Comparison of ENCODE assay signal across 8 cellular contexts in genomic region chr9:136327313-136327971, GRCh38. TPM values are rescaled to one million over a fixed set of nuclear protein-coding genes. Genes with fewer than 3 reads are reported as not detected.
A peak's percentile ranks its signal among the peaks of the same experiment; 100 is the strongest.
DNase-seq lines count a peak whose midpoint lies in the region; ATAC-seq and TF ChIP-seq lines count a peak whose summit lies in the region.

GPSM1 (plus strand) TSS chr9:136327539; CDS start chr9:136327696, 157 bp downstream.

- H3K4me3 ChIP-seq in fibroblast of the aortic adventitia (ENCODE audit: low read depth, low read length) (peak within 1 kb of the TSS; percentile 86), upper lobe of left lung (peak within 1 kb of the TSS; percentile 59 to 68 (median 66))

- DNase-seq in COLO829 (ENCODE audit: low spot score), result peak; percentile 61
- peak; percentile 35 for DNase-seq in NCI-H226
- DNase-seq in activated effector memory CD4-positive, alpha-beta T cell treated with Interleukin-2 at 50 U/mL for 16 hours, result peak; percentile 13
- DNase-seq in fibroblast of the aortic adventitia (ENCODE audit: low read depth), result peak; percentile 43
- DNase-seq in natural killer cell, result peak; percentile 45
- peak; percentile 31 to 92 for DNase-seq in upper lobe of left lung
- DNase-seq in putamen (ENCODE audit: low spot score), result no peak

- no peaks in the 10 kb centered on the region for H3K36me3 Mint-ChIP-seq in natural killer cell

- peak within 1 kb of the TSS; percentile 70 to 88 (median 86) for H3K27ac ChIP-seq in upper lobe of left lung

- TF ChIP-seq POLR2A in upper lobe of left lung (IDR thresholded peaks at IDR 0.05), result peak in 1 of 4 donors; percentile 51

- intact Hi-C loops in natural killer cell (cut with micrococcal nuclease), result no loop called here

- peak; percentile 44 to 78 (median 71) for ATAC-seq in natural killer cell
- peak in 1 of 2 donors; percentile 71 for ATAC-seq in upper lobe of left lung (ENCODE audit: low FRiP score in 2 of 2)
- no peak for ATAC-seq in HG03095 (IDR thresholded peaks at IDR 0.05; ENCODE audit: unreplicated experiment)

- H3K36me3 ChIP-seq in upper lobe of left lung, result no peaks in the 10 kb centered on the region

- peaks cover 26 to 47% (median 34%) of the 10 kb centered on the region in 4 donors for H3K4me1 ChIP-seq in upper lobe of left lung

- no peaks in the 10 kb centered on the region for H3K9me3 ChIP-seq in upper lobe of left lung

- 0% methylated on average over 5 to 27 of the region's 88 CpGs for WGBS in upper lobe of left lung, 2 donors

- peaks cover 0 to 3% of the 10 kb centered on the region in 2 donors for H3K27me3 Mint-ChIP-seq in natural killer cell (ENCODE audit: low read depth in 2 of 2)

- H3K27me3 ChIP-seq in upper lobe of left lung, result no peaks in the 10 kb centered on the region

- H3K9me3 Mint-ChIP-seq in natural killer cell, result no peaks in the 10 kb centered on the region

- peak in 1 of 4 donors; percentile 18 for TF ChIP-seq EP300 in upper lobe of left lung (IDR thresholded peaks at IDR 0.05)

- TF ChIP-seq CTCF in fibroblast of the aortic adventitia (IDR thresholded peaks at IDR 0.05; ENCODE audit: insufficient read depth, low read length) (no peak), natural killer cell (IDR thresholded peaks at IDR 0.05) (no peak), upper lobe of left lung (IDR thresholded peaks at IDR 0.05) (peak in 4 of 6 experiments; percentile 5 to 48 (median 31))

- H3K4me1 Mint-ChIP-seq in natural killer cell, result no peaks in the 10 kb centered on the region

- no peak within 1 kb of the TSS for H3K27ac Mint-ChIP-seq in natural killer cell

- H3K4me3 Mint-ChIP-seq in natural killer cell, result peak within 1 kb of the TSS; percentile 74

RNA-seq across cellular contexts. Expression of gene GPSM1, which starts in this region (rescaled TPM):
- total RNA-seq in fibroblast of the aortic adventitia (ENCODE audit: low replicate concordance), result 25.9 and 48.5 TPM in 2 replicates
- total RNA-seq in natural killer cell, result 1 to 10 TPM; 2.6 to 4.2 (median 3.4) TPM
- 10 to 100 TPM; 10.0 to 78.6 (median 24.2) TPM for total RNA-seq in upper lobe of left lung

Comparison
In these comparisons a context has a peak if more than half of its experiments do, and no peak if none do; other contexts are left out.
1. CTCF ChIP-seq: peak in upper lobe of left lung (4 of 6); none in fibroblast of the aortic adventitia (single experiment) and natural killer cell (single experiment).